ENCODE assay signal across 8 cellular contexts in the genomic region with DNA sequence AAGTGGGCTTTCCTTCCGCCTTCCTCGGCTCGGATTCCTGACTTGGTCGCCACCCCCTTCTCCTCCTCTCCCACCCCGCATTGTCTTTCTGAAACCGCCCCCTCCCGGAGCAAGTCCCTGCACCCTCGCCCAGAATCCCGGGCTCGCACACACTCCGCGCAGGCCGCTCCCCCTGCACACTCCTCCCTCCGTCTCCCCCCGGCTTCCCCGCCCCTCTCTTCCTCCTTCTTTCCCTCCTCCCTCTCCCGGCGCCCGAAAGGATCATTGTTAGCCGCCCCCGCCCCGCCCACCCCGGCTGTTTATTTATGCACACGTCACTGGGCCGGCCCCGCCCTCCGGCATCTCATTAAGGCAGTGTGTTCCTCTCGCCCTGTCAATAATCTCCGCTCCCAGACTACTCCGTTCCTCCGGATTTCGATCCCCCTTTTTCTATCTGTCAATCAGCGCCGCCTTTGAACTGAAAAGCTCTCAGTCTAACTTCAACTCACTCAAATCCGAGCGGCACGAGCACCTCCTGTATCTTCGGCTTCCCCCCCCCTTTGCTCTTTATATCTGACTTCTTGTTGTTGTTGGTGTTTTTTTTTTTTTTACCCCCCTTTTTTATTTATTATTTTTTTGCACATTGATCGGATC. TPM values are rescaled to one million over a fixed set of nuclear protein-coding genes. Genes with fewer than 3 reads are reported as not detected.
DNase-seq lines count a peak whose midpoint lies in the region; ATAC-seq and TF ChIP-seq lines count a peak whose summit lies in the region.

A gene (plus strand): TSS at position 373 of the 633 bp plus-strand sequence. CDS start 510 bp downstream, outside the sequence.

- H3K4me1 ChIP-seq in heart left ventricle (peaks cover 0 to 39% (median 26%) of the 10 kb centered on the region in 12 donors), osteoblast (ENCODE audit: insufficient read depth, low read length) (peaks cover 20% of the 10 kb centered on the region), upper lobe of right lung (peaks cover 38% of the 10 kb centered on the region)

- TF ChIP-seq CTCF in BJ (IDR thresholded peaks at IDR 0.05; ENCODE audit: insufficient read depth, low read depth, low read length) (no peak), heart left ventricle (IDR thresholded peaks at IDR 0.05) (no peak), osteoblast (IDR thresholded peaks at IDR 0.05; ENCODE audit: extremely low read depth, low read depth, low read length) (no peak), upper lobe of right lung (IDR thresholded peaks at IDR 0.05) (no peak)

- no peaks in the 10 kb centered on the region for H3K27me3 ChIP-seq in BJ (ENCODE audit: control insufficient read depth, insufficient read depth, low read length)
- no peaks in the 10 kb centered on the region for H3K27me3 ChIP-seq in heart left ventricle
- no peaks in the 10 kb centered on the region for H3K27me3 ChIP-seq in osteoblast (ENCODE audit: insufficient read depth, low read length)
- no peaks in the 10 kb centered on the region for H3K27me3 ChIP-seq in upper lobe of right lung

- POLR2A ChIA-PET in BJ (lab: Charles Lee): no interaction called here

- H3K9me3 ChIP-seq in heart left ventricle (no peaks in the 10 kb centered on the region), osteoblast (ENCODE audit: low read depth, low read length) (no peaks in the 10 kb centered on the region), upper lobe of right lung (no peaks in the 10 kb centered on the region)

- TF ChIP-seq POLR2A in heart left ventricle (IDR thresholded peaks at IDR 0.05): peak in 1 of 2 donors; percentile 75

- intact Hi-C loops in heart left ventricle (cut with DNase I) (loop anchor here (2.0 to 10.0 kb wide), 11 partner anchors 55 to 435 kb away; no protein-coding TSS in a partner anchor), upper lobe of right lung (cut with DNase I) (no loop called here)

- H3K36me3 ChIP-seq in BJ (ENCODE audit: control insufficient read depth, insufficient read depth, low read length) (no peaks in the 10 kb centered on the region; the same call in 1 of the 2 replicates), heart left ventricle (no peaks in the 10 kb centered on the region), osteoblast (ENCODE audit: insufficient read depth, low read length) (no peaks in the 10 kb centered on the region), upper lobe of right lung (no peaks in the 10 kb centered on the region)

- peaks cover 37% of the 10 kb centered on the region for H3K79me2 ChIP-seq in osteoblast (ENCODE audit: insufficient read depth, low read length)

- H3K4me2 ChIP-seq in osteoblast (ENCODE audit: insufficient read depth, low read length): peak within 1 kb of the TSS; percentile 90

- H4K20me1 ChIP-seq in osteoblast (ENCODE audit: insufficient read depth, low read length): peaks cover 7% of the 10 kb centered on the region

- H3K4me3 ChIP-seq in BJ (ENCODE audit: low read depth, low read length) (peak within 1 kb of the TSS; percentile 78), heart left ventricle (peak within 1 kb of the TSS; percentile 61 to 91 (median 73)), osteoblast (ENCODE audit: insufficient read depth, low read length) (peak within 1 kb of the TSS; percentile 90), upper lobe of right lung (peak within 1 kb of the TSS; percentile 84)

- peak within 1 kb of the TSS; percentile 48 for H3K27ac ChIP-seq in angular gyrus (ENCODE audit: low read depth, low read length)
- H3K27ac ChIP-seq in heart left ventricle: peak within 1 kb of the TSS; percentile 82 to 97 (median 90)
- H3K27ac ChIP-seq in osteoblast (ENCODE audit: low read depth, low read length): peak within 1 kb of the TSS; percentile 88
- peak within 1 kb of the TSS; percentile 82 for H3K27ac ChIP-seq in upper lobe of right lung

- DNase-seq in BJ (ENCODE audit: low read depth): peak; percentile 68
- peak; percentile 96 for DNase-seq in NCI-H146 (lab: John Stamatoyannopoulos, UW)
- peak; percentile 56 for DNase-seq in T follicular helper cell (ENCODE audit: low read depth)
- peak; percentile 97 to 98 (median 97) for DNase-seq in heart left ventricle
- peak; percentile 96 for DNase-seq in osteoblast (ENCODE audit: insufficient read length, low spot score, missing footprints)
- DNase-seq in upper lobe of right lung: peak; percentile 97

- WGBS in heart left ventricle, 4 donors: 0 to 2% (median 1%) methylated on average over 39 of the region's 39 CpGs

- ATAC-seq in GM21723 (IDR thresholded peaks at IDR 0.05; ENCODE audit: unreplicated experiment): peak; percentile 54
- peak; percentile 93 to 96 (median 95) for ATAC-seq in heart left ventricle
- peak; percentile 94 for ATAC-seq in upper lobe of right lung

- H2AFZ ChIP-seq in osteoblast (ENCODE audit: low read length): peak within 1 kb of the TSS; percentile 76

- CTCF ChIA-PET in BJ (lab: Yijun Ruan, JAX): no interaction called here

RNA-seq across cellular contexts. Expression of the gene that starts here (rescaled TPM):
- polyA plus RNA-seq in BJ (2011; rRNA removed) (7.7 and 11.3 TPM in 2 replicates), heart left ventricle (1 to 10 TPM; 4.3 to 5.4 TPM)
- polyA minus RNA-seq in BJ (2011; rRNA and poly(A)+ RNA removed): 13.6 and 20.5 TPM in 2 replicates
- total RNA-seq in heart left ventricle (10 to 100 TPM in 5 of 9 donors, 1 to 10 TPM in 4; 5.9 to 17.5 (median 11.1) TPM), osteoblast (9.0 and 10.6 TPM in 2 replicates), upper lobe of right lung (47.4 TPM)

Comparison
In these comparisons a context has a peak if more than half of its experiments do, and no peak if none do; other contexts are left out.
1. Peak in every context shown above with its lines: DNase-seq, ATAC-seq, H3K4me3 ChIP-seq and H3K27ac ChIP-seq.